ENCODE assay signal across 8 cellular contexts in the genomic region with DNA sequence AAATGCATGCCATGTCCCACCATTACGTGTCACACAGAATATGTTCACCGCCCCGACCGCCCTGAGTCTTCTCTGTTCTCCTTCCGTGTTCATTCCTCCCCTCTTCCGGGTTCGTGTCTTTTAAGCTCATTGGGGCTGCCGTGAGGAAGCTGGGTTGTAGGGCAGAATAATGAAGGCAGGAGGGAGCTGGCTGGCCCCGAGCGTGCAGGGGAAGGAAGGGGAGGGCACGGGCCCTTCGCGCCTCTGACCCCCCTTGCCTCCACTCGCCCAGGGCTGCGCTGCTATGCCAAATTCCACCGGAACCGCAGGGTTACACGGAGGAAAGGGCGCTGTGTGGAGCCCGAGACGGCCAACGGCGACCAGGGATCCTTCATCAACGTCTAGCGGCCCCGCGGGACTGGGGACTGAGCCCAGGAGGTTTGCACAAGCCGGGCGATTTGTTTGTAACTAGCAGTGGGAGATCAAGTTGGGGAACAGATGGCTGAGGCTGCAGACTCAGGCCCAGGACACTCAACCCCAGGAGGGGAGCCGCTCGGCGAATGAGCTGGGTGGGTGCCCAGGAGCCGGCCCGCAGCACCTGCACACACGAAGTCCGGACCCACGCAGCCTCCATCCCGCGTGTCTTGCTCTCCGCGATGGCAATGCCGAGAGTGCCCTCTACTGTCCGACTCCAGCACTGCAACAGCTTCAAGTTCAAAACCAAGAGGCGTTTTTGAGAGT. TPM values are rescaled to one million over a fixed set of nuclear protein-coding genes. Genes with fewer than 3 reads are reported as not detected.
DNase-seq lines count a peak whose midpoint lies in the region; ATAC-seq, FAIRE-seq and TF ChIP-seq lines count a peak whose summit lies in the region.

No MANE protein-coding gene starts in this region.

- DNase-seq in NCI-H1694 treated with DMSO at 0.1 percent for 48 hours (lab: John Stamatoyannopoulos, UW) (peak; percentile 24), NCI-H1694 (lab: John Stamatoyannopoulos, UW) (no peak), SK-N-MC (ENCODE audit: low read depth, low spot score) (no peak), glomerular visceral epithelial cell (ENCODE audit: extremely low spot score) (peak; percentile 62), pancreas (peak; percentile 60 to 92 (median 83))
- DNase-seq in activated naive CD4-positive, alpha-beta T cell treated with anti-CD3 and anti-CD28 coated beads for 36 hours, result peak; percentile 93

- no peaks in the 10 kb centered on the region for H3K36me3 Mint-ChIP-seq in activated naive CD4-positive, alpha-beta T cell treated with anti-CD3 and anti-CD28 coated beads for 36 hours (ENCODE audit: low read depth)

- no peaks in the 10 kb centered on the region for H3K27me3 ChIP-seq in pancreas
- H3K27me3 ChIP-seq in thymus (ENCODE audit: control insufficient read depth, insufficient read depth), result no peaks in the 10 kb centered on the region

- H3K9me3 Mint-ChIP-seq in activated naive CD4-positive, alpha-beta T cell treated with anti-CD3 and anti-CD28 coated beads for 36 hours, result no peaks in the 10 kb centered on the region

- no peaks in the 10 kb centered on the region for H3K27me3 Mint-ChIP-seq in activated naive CD4-positive, alpha-beta T cell treated with anti-CD3 and anti-CD28 coated beads for 36 hours (ENCODE audit: low read depth)

- H3K4me1 Mint-ChIP-seq in activated naive CD4-positive, alpha-beta T cell treated with anti-CD3 and anti-CD28 coated beads for 36 hours (ENCODE audit: low read depth), result peaks cover 14% of the 10 kb centered on the region

- H3K9me3 ChIP-seq in KOPT-K1 (ENCODE audit: insufficient read depth, low read length, poor library complexity, severe bottlenecking) (no peaks in the 10 kb centered on the region), SK-N-MC (ENCODE audit: low read depth, low read length) (no peaks in the 10 kb centered on the region), pancreas (no peaks in the 10 kb centered on the region), thymus (ENCODE audit: control insufficient read depth) (no peaks in the 10 kb centered on the region)

- intact Hi-C loops in activated naive CD4-positive, alpha-beta T cell treated with anti-CD3 and anti-CD28 coated beads for 36 hours (cut with micrococcal nuclease), result loop anchor here (1.0 kb wide), 5 partner anchors 30 to 620 kb away; a partner anchor contains a TSS
- intact Hi-C loops in pancreas (cut with DNase I), result loop anchor here in 2 of 3 donors (5.0 to 10.0 kb wide), 2 partner anchors 65 to 67 kb away; a partner anchor contains a TSS

- H3K4me1 ChIP-seq in pancreas (no peaks in the 10 kb centered on the region), thymus (ENCODE audit: control insufficient read depth, insufficient read depth, low read length) (no peaks in the 10 kb centered on the region)

- CTCF ChIA-PET in activated naive CD4-positive, alpha-beta T cell treated with anti-CD3 and anti-CD28 coated beads for 36 hours (lab: Charles Lee), result interaction anchor here (0.6 to 2.9 kb wide), 21 partner anchors 9 to 682 kb away, joined by 3 to 28 read pairs (median 6); a partner anchor contains a TSS

- peak overlapping the region; percentile 80 for H3K27ac Mint-ChIP-seq in activated naive CD4-positive, alpha-beta T cell treated with anti-CD3 and anti-CD28 coated beads for 36 hours

- H3K27ac ChIP-seq in KOPT-K1 (ENCODE audit: low read depth, low read length, poor library complexity, severe bottlenecking) (peak overlapping the region; percentile 77), SK-N-MC (no peak overlapping the region), pancreas (peak overlapping the region in 2 of 4 donors; percentile 57 to 66), thymus (ENCODE audit: low read depth) (peak overlapping the region; percentile 94)

- peak; percentile 34 for FAIRE-seq in pancreas (lab: Jason Lieb, UNC)

- WGBS in pancreas, 2 donors, result 8 to 10% methylated on average over 43 to 44 of the region's 44 CpGs
- 1% methylated on average over 44 of the region's 44 CpGs for WGBS in thymus

- peak overlapping the region; percentile 80 for H3K4me3 Mint-ChIP-seq in activated naive CD4-positive, alpha-beta T cell treated with anti-CD3 and anti-CD28 coated beads for 36 hours

- H3K4me3 ChIP-seq in SK-N-MC, result peak overlapping the region; percentile 41
- peak overlapping the region in 3 of 4 donors; percentile 28 to 50 (median 38) for H3K4me3 ChIP-seq in pancreas
- H3K4me3 ChIP-seq in thymus (ENCODE audit: low read length), result peak overlapping the region; percentile 55

- H3K9ac ChIP-seq in SK-N-MC (ENCODE audit: insufficient read length), result no peak overlapping the region

- no peaks in the 10 kb centered on the region for H3K36me3 ChIP-seq in KOPT-K1 (ENCODE audit: insufficient read depth, low read length)
- H3K36me3 ChIP-seq in SK-N-MC (ENCODE audit: insufficient read depth, low read length), result no peaks in the 10 kb centered on the region
- H3K36me3 ChIP-seq in pancreas, result no peaks in the 10 kb centered on the region
- H3K36me3 ChIP-seq in thymus (ENCODE audit: control insufficient read depth, insufficient read depth), result no peaks in the 10 kb centered on the region

- TF ChIP-seq CTCF in pancreas (IDR thresholded peaks at IDR 0.05), result peak; percentile 91 to 97 (median 94)

- ATAC-seq in pancreas, result peak; percentile 78 to 96 (median 92)

RNA-seq across cellular contexts. Expression of a gene that starts 16.5 kb away (rescaled TPM):
- total RNA-seq in activated naive CD4-positive, alpha-beta T cell treated with anti-CD3 and anti-CD28 coated beads for 36 hours, result 10 to 100 TPM; 20.3 to 21.7 TPM
- 10 to 100 TPM; 16.8 to 28.1 (median 22.0) TPM for total RNA-seq in pancreas
- 10 to 100 TPM; 28.5 to 38.5 TPM for polyA plus RNA-seq in pancreas
- 84.2 TPM for polyA plus RNA-seq in thymus

RNA-seq across cellular contexts. Expression of a gene that starts 28.0 kb away (rescaled TPM):
- under 1 TPM; 0.26 to 0.30 TPM for total RNA-seq in activated naive CD4-positive, alpha-beta T cell treated with anti-CD3 and anti-CD28 coated beads for 36 hours
- total RNA-seq in pancreas, result under 1 TPM in 5 of 6 donors, not detected in 1; 0.03 to 0.09 (median 0.03) TPM
- polyA plus RNA-seq in pancreas (under 1 TPM; under 0.01 TPM), thymus (0.14 TPM)

RNA-seq across cellular contexts. Expression of a gene that starts 38.5 kb away (rescaled TPM):
- 10 to 100 TPM; 86.7 to 88.3 TPM for total RNA-seq in activated naive CD4-positive, alpha-beta T cell treated with anti-CD3 and anti-CD28 coated beads for 36 hours
- 10 to 100 TPM; 15.6 to 23.7 (median 20.2) TPM for total RNA-seq in pancreas
- polyA plus RNA-seq in pancreas (10 to 100 TPM; 24.5 to 27.0 TPM), thymus (49.6 TPM)

RNA-seq across cellular contexts. Expression of a gene that starts 42.5 kb away (rescaled TPM):
- not detected for total RNA-seq in activated naive CD4-positive, alpha-beta T cell treated with anti-CD3 and anti-CD28 coated beads for 36 hours
- under 1 TPM in 1 of 6 donors, not detected in 5; 0.37 TPM for total RNA-seq in pancreas
- polyA plus RNA-seq in pancreas (1 to 10 TPM in 1 of 2 donors, under 1 TPM in 1; 0.85 to 1.4 TPM), thymus (1.5 TPM)

RNA-seq across cellular contexts. Expression of a gene that starts 55.5 kb away (rescaled TPM):
- total RNA-seq in activated naive CD4-positive, alpha-beta T cell treated with anti-CD3 and anti-CD28 coated beads for 36 hours, result 10 to 100 TPM; 20.0 to 20.6 TPM
- total RNA-seq in pancreas, result 1 to 10 TPM; 4.8 to 8.0 (median 6.9) TPM
- polyA plus RNA-seq in pancreas, result 1 to 10 TPM; 7.7 TPM
- polyA plus RNA-seq in thymus, result 16.1 TPM

Comparison
In these comparisons a context has a peak if more than half of its experiments do, and no peak if none do; other contexts are left out.
1. DNase-seq: peak in NCI-H1694 treated with DMSO at 0.1 percent for 48 hours (single experiment), activated naive CD4-positive, alpha-beta T cell treated with anti-CD3 and anti-CD28 coated beads for 36 hours (single experiment), glomerular visceral epithelial cell (single experiment) and pancreas (6 of 6); none in NCI-H1694 (single experiment) and SK-N-MC (single experiment).
2. Peak in every context shown above with its lines, with median percentiles within 50 percentile points of each other: H3K4me3 ChIP-seq.